In the genomic region with DNA sequence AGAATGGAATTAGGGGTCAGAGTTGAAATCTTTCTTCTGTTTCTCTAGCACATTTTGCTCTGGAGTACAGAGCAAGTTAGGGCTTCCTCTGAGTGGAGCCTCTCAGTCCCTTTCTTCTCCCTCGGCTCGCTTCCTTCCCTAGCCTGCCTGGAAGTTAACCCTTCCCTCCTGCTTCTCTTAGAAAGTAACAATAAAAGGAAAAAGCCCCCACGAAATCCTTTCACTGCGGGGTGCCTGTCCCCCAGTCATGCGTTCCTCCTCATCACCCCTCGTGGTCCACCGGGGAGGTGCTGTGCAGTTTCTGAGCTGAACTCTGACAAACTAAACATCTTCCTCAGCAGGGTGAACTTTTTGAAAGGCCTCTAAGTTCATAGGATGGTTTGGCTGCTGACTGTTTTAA, we compare ENCODE assay signal across 9 cellular contexts. TPM values are rescaled to one million over a fixed set of nuclear protein-coding genes. Genes with fewer than 3 reads are reported as not detected.
DNase-seq lines count a peak whose midpoint lies in the region; ATAC-seq and TF ChIP-seq lines count a peak whose summit lies in the region.
"Had no signal": no experiment of that assay in that cellular context is flagged by ENCODE, and none has a peak within 500 bp of the region (broad histone marks: within the 10 kb centered on the region; RNA-seq: fewer than 3 reads in every experiment).

No MANE protein-coding gene starts in this region.

- H3K4me1 ChIP-seq in BE2C = peaks cover 3% of the 10 kb centered on the region
- peaks cover 15% of the 10 kb centered on the region for H3K4me1 ChIP-seq in mucosa of descending colon (ENCODE audit: low read depth)

- H3K4me1 Mint-ChIP-seq in nephron progenitor cell = peaks cover 62% of the 10 kb centered on the region

- H3K36me3 ChIP-seq in BE2C (peaks cover 17% of the 10 kb centered on the region), mucosa of descending colon (ENCODE audit: low read depth) (no peaks in the 10 kb centered on the region)

- H3K4me3 ChIP-seq in BE2C (ENCODE audit: low read depth, low read length) (peak overlapping the region; percentile 99), choroid plexus epithelial cell (ENCODE audit: low read depth, low read length) (peak overlapping the region; percentile 66), mucosa of descending colon (no peak overlapping the region)

- H3K4me3 Mint-ChIP-seq in nephron progenitor cell = peak overlapping the region; percentile 98

- ATAC-seq in GM21786 (IDR thresholded peaks at IDR 0.05; ENCODE audit: unreplicated experiment) = no peak
- no peak for ATAC-seq in GM21619 (IDR thresholded peaks at IDR 0.05; ENCODE audit: unreplicated experiment)
- ATAC-seq in mucosa of descending colon = no peak

- H3K9me3 ChIP-seq in BE2C = no peaks in the 10 kb centered on the region
- H3K9me3 ChIP-seq in mucosa of descending colon = no peaks in the 10 kb centered on the region

- H3K27me3 Mint-ChIP-seq in nephron progenitor cell (ENCODE audit: low read depth, poor library complexity) = peaks cover 18% of the 10 kb centered on the region

- H3K9me3 Mint-ChIP-seq in nephron progenitor cell = no peaks in the 10 kb centered on the region

- in situ Hi-C loops in KBM-7 (cut with MboI; ENCODE audit: low pct_unique_long_range_greater_than_20kb, low sequenced_read_pairs) = no loop called here

- H3K27ac Mint-ChIP-seq in nephron progenitor cell = peak overlapping the region; percentile 87

- peaks cover 18% of the 10 kb centered on the region for H3K36me3 Mint-ChIP-seq in nephron progenitor cell (ENCODE audit: low read depth)

- DNase-seq in BE2C (no peak), KBM-7 (peak; percentile 29), choroid plexus epithelial cell (ENCODE audit: low read depth) (peak; percentile 60), nephron progenitor cell (no peak), NK-92 (lab: John Stamatoyannopoulos, UW; ENCODE audit: unreplicated experiment) (no peak), mucosa of descending colon (no peak)
- DNase-seq: NCI-H2107 had no signal

- H3K27me3 ChIP-seq in BE2C = no peaks in the 10 kb centered on the region

- TF ChIP-seq CTCF in BE2C (IDR thresholded peaks at IDR 0.05; ENCODE audit: low read depth, low read length) (no peak), choroid plexus epithelial cell (conservative IDR thresholded peaks at IDR 0.05; ENCODE audit: low read depth, low read length) (peak; percentile 15), nephron progenitor cell (IDR thresholded peaks at IDR 0.05) (no peak), mucosa of descending colon (IDR thresholded peaks at IDR 0.05) (no peak)

- intact Hi-C loops in mucosa of descending colon (cut with DNase I, micrococcal nuclease) = no loop called here

RNA-seq across cellular contexts. Expression of a gene that starts 2.0 kb away (rescaled TPM):
- 1,157 TPM for polyA plus RNA-seq in BE2C (2012; ENCODE audit: insufficient read depth, insufficient read length, low read depth)
- 10 to 100 TPM; 26.7 to 62.1 (median 57.2) TPM for total RNA-seq in mucosa of descending colon

Comparison
In these comparisons a context has a peak if more than half of its experiments do, and no peak if none do; other contexts are left out.
1. DNase-seq: peak in KBM-7 (single experiment) and choroid plexus epithelial cell (single experiment); none in BE2C (single experiment), nephron progenitor cell (single experiment), NK-92 (single experiment) and mucosa of descending colon (0 of 3).